13 cellular contexts compared by ENCODE assay signal in genomic region chr18:75407468-75408437, GRCh38. TPM values are rescaled to one million over a fixed set of nuclear protein-coding genes. Genes with fewer than 3 reads are reported as not detected.
DNase-seq lines count a peak whose midpoint lies in the region; ATAC-seq and TF ChIP-seq lines count a peak whose summit lies in the region.
"Had no signal": no experiment of that assay in that cellular context is flagged by ENCODE, and none has a peak within 500 bp of the region (broad histone marks: within the 10 kb centered on the region; RNA-seq: fewer than 3 reads in every experiment).

No MANE protein-coding gene starts in this region.

- no peaks in the 10 kb centered on the region for H3K79me2 ChIP-seq in osteoblast (ENCODE audit: insufficient read depth, low read length)

- TF ChIP-seq CTCF in WERI-Rb-1 (IDR thresholded peaks at IDR 0.05; ENCODE audit: low read depth, low read length) (0 out of 2 replicates have a peak, but pooled peaks have one; percentile 1), fibroblast of the aortic adventitia (IDR thresholded peaks at IDR 0.05; ENCODE audit: insufficient read depth, low read length) (no peak), osteoblast (IDR thresholded peaks at IDR 0.05; ENCODE audit: extremely low read depth, low read depth, low read length) (no peak)

- peak overlapping the region; percentile 88 for H2AFZ ChIP-seq in osteoblast (ENCODE audit: low read length)

- peaks cover 35% of the 10 kb centered on the region for H3K4me1 ChIP-seq in osteoblast (ENCODE audit: insufficient read depth, low read length)
- H3K4me1 ChIP-seq: upper lobe of left lung had no signal

- no peak for ATAC-seq in HG03175 (IDR thresholded peaks at IDR 0.05; ENCODE audit: unreplicated experiment)
- no peak for ATAC-seq in HG02884 (IDR thresholded peaks at IDR 0.05; ENCODE audit: unreplicated experiment)
- ATAC-seq: K562 had no signal

- H3K27me3 ChIP-seq in WERI-Rb-1 (ENCODE audit: insufficient read depth, low read depth, severe bottlenecking) = no peaks in the 10 kb centered on the region
- H3K27me3 ChIP-seq in osteoblast (ENCODE audit: insufficient read depth, low read length) = no peaks in the 10 kb centered on the region
- H3K27me3 ChIP-seq: upper lobe of left lung had no signal

- peak overlapping the region; percentile 25 for H3K4me3 ChIP-seq in WERI-Rb-1 (ENCODE audit: low read depth, low read length)
- peak overlapping the region; percentile 22 for H3K4me3 ChIP-seq in fibroblast of the aortic adventitia (ENCODE audit: low read depth, low read length)
- peak overlapping the region; percentile 59 for H3K4me3 ChIP-seq in osteoblast (ENCODE audit: insufficient read depth, low read length)
- H3K4me3 ChIP-seq: K562, upper lobe of left lung had no signal

- H3K27ac ChIP-seq in WERI-Rb-1 = no peak overlapping the region
- peak overlapping the region; percentile 95 for H3K27ac ChIP-seq in osteoblast (ENCODE audit: low read depth, low read length)
- H3K27ac ChIP-seq: upper lobe of left lung, VCaP had no signal

- POLR2A ChIA-PET in HEK293T (lab: Yijun Ruan, JAX) = no interaction called here

- H3K9me3 ChIP-seq in WERI-Rb-1 (ENCODE audit: severe bottlenecking) (no peaks in the 10 kb centered on the region), osteoblast (ENCODE audit: low read depth, low read length) (no peaks in the 10 kb centered on the region)
- H3K9me3 ChIP-seq: upper lobe of left lung had no signal

- peak; percentile 10 for DNase-seq in GM04504 (ENCODE audit: low read depth)
- peak; percentile 76 for DNase-seq in WERI-Rb-1
- peak; percentile 65 for DNase-seq in fibroblast of the aortic adventitia (ENCODE audit: low read depth)
- peak; percentile 66 for DNase-seq in osteoblast (ENCODE audit: insufficient read length, low spot score, missing footprints)
- no peak for DNase-seq in HEK293T (ENCODE audit: extremely low spot score)
- DNase-seq in mucosa of gallbladder (ENCODE audit: low spot score) = no peak

- no peaks in the 10 kb centered on the region for H4K20me1 ChIP-seq in osteoblast (ENCODE audit: insufficient read depth, low read length)

- CTCF ChIA-PET in HEK293T (lab: Yijun Ruan, JAX) = no interaction called here

- H3K4me2 ChIP-seq in osteoblast (ENCODE audit: insufficient read depth, low read length) = peak overlapping the region; percentile 87

- no peaks in the 10 kb centered on the region for H3K36me3 ChIP-seq in WERI-Rb-1
- no peaks in the 10 kb centered on the region for H3K36me3 ChIP-seq in osteoblast (ENCODE audit: insufficient read depth, low read length)
- H3K36me3 ChIP-seq: upper lobe of left lung had no signal

TF ChIP-seq in HEK293T, 16 proteins besides CTCF, POLR2A, EP300 and RAD21:
- TF ChIP-seq ARNT (IDR thresholded peaks at IDR 0.05) = no peak
- TF ChIP-seq SP1 (IDR thresholded peaks at IDR 0.05) = no peak
- no peak for TF ChIP-seq L3MBTL2 (conservative IDR thresholded peaks at IDR 0.05)
- TF ChIP-seq FOXA1 (IDR thresholded peaks at IDR 0.05) = no peak
- TF ChIP-seq, protein P1, sequence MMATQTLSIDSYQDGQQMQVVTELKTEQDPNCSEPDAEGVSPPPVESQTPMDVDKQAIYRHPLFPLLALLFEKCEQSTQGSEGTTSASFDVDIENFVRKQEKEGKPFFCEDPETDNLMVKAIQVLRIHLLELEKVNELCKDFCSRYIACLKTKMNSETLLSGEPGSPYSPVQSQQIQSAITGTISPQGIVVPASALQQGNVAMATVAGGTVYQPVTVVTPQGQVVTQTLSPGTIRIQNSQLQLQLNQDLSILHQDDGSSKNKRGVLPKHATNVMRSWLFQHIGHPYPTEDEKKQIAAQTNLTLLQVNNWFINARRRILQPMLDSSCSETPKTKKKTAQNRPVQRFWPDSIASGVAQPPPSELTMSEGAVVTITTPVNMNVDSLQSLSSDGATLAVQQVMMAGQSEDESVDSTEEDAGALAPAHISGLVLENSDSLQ (IDR thresholded peaks at IDR 0.05) = no peak
- no peak for TF ChIP-seq FOXK2 (IDR thresholded peaks at IDR 0.05)
- no peak for TF ChIP-seq TARDBP (IDR thresholded peaks at IDR 0.05)
- TF ChIP-seq ELF4 (IDR thresholded peaks at IDR 0.05) = no peak
- TF ChIP-seq SUZ12 (IDR thresholded peaks at IDR 0.05) = no peak
- no peak for TF ChIP-seq BHLHE40 (IDR thresholded peaks at IDR 0.05; ENCODE audit: borderline replicate concordance)
- TF ChIP-seq CTBP1 (IDR thresholded peaks at IDR 0.05; ENCODE audit: borderline replicate concordance) = no peak
- no peak for TF ChIP-seq HDGF (IDR thresholded peaks at IDR 0.05; ENCODE audit: borderline replicate concordance)
- TF ChIP-seq NFRKB (IDR thresholded peaks at IDR 0.05) = no peak
- no peak for TF ChIP-seq LEF1 (IDR thresholded peaks at IDR 0.05; ENCODE audit: borderline replicate concordance)
- TF ChIP-seq FOXM1 (IDR thresholded peaks at IDR 0.05; ENCODE audit: borderline replicate concordance) = no peak
- no peak for TF ChIP-seq ZNF384 (IDR thresholded peaks at IDR 0.05)

RNA-seq across cellular contexts. Expression of gene SMIM21, which starts 19.8 kb away (rescaled TPM):
- total RNA-seq in fibroblast of the aortic adventitia (ENCODE audit: low replicate concordance) (not detected in 2 replicates), osteoblast (not detected in 2 replicates), mucosa of gallbladder (not detected)
- total RNA-seq: activated T-cell treated with anti-CD3 and anti-CD28 coated beads, Interleukin-2, amount 50 U/mL, for 72 hours; glomerular endothelial cell; K562; upper lobe of left lung had no signal

Comparison
In these comparisons a context has a peak if more than half of its experiments do, and no peak if none do; other contexts are left out.
1. DNase-seq: peak in GM04504 (single experiment), WERI-Rb-1 (single experiment), fibroblast of the aortic adventitia (single experiment) and osteoblast (single experiment); none in HEK293T (single experiment) and mucosa of gallbladder (single experiment).
2. Peak in every context shown above with its lines, with median percentiles within 50 percentile points of each other: H3K4me3 ChIP-seq.